ENCODE assay signal across 20 cellular contexts in genomic region chr9:30800421-30800820, GRCh38.
DNase-seq lines count a peak whose midpoint lies in the region; ATAC-seq and TF ChIP-seq lines count a peak whose summit lies in the region.
"Had no signal": no experiment of that assay in that cellular context is flagged by ENCODE, and none has a peak within 500 bp of the region (broad histone marks: within the 10 kb centered on the region; RNA-seq: fewer than 3 reads in every experiment).

No MANE protein-coding gene starts in this region.

- intact Hi-C loops in right cardiac atrium (cut with DNase I) (no loop called here), lower lobe of right lung (cut with DNase I) (no loop called here), spleen (cut with DNase I; ENCODE audit: low total_unique reads) (no loop called here)

- H3K36me3 ChIP-seq in right atrium auricular region (no peaks in the 10 kb centered on the region), lower lobe of right lung (no peaks in the 10 kb centered on the region), spleen (no peaks in the 10 kb centered on the region)
- H3K36me3 ChIP-seq: BLaER1 had no signal

- H3K4me1 ChIP-seq in right cardiac atrium (ENCODE audit: control insufficient read depth, insufficient read depth, low read length), result no peaks in the 10 kb centered on the region
- no peaks in the 10 kb centered on the region for H3K4me1 ChIP-seq in right atrium auricular region
- no peaks in the 10 kb centered on the region for H3K4me1 ChIP-seq in lower lobe of right lung
- no peaks in the 10 kb centered on the region for H3K4me1 ChIP-seq in spleen
- H3K4me1 ChIP-seq: BLaER1 had no signal

- 90% methylated on average over 14 of the region's 14 CpGs for WGBS in right cardiac atrium
- 86 to 94% (median 89%) methylated on average over 14 of the region's 14 CpGs for WGBS in spleen, 5 donors

- ATAC-seq in right cardiac atrium, result no peak
- no peak for ATAC-seq in lower lobe of right lung
- ATAC-seq: GM12878, GM23338 had no signal

- no peaks in the 10 kb centered on the region for H3K27me3 ChIP-seq in right cardiac atrium (ENCODE audit: control insufficient read depth, insufficient read depth)
- H3K27me3 ChIP-seq in right atrium auricular region, result no peaks in the 10 kb centered on the region
- no peaks in the 10 kb centered on the region for H3K27me3 ChIP-seq in lower lobe of right lung (ENCODE audit: low read depth)
- H3K27me3 ChIP-seq in spleen (replicated peaks in 1 of 7), result no peaks in the 10 kb centered on the region
- H3K27me3 ChIP-seq: BLaER1 had no signal

- no peak overlapping the region for H3K4me3 ChIP-seq in right cardiac atrium (ENCODE audit: low read length)
- no peak overlapping the region for H3K4me3 ChIP-seq in right atrium auricular region
- no peak overlapping the region for H3K4me3 ChIP-seq in lower lobe of right lung
- no peak overlapping the region for H3K4me3 ChIP-seq in spleen
- H3K4me3 ChIP-seq: BLaER1, GM12878, GM23338 had no signal

- no peak overlapping the region for H3K27ac ChIP-seq in right cardiac atrium (ENCODE audit: low read length)
- no peak overlapping the region for H3K27ac ChIP-seq in right atrium auricular region
- H3K27ac ChIP-seq in lower lobe of right lung, result no peak overlapping the region
- no peak overlapping the region for H3K27ac ChIP-seq in spleen
- H3K27ac ChIP-seq: BLaER1, HL-60 had no signal

- no peak for TF ChIP-seq POLR2A in spleen (IDR thresholded peaks at IDR 0.05)

- TF ChIP-seq CTCF in right atrium auricular region (IDR thresholded peaks at IDR 0.05), result no peak
- TF ChIP-seq CTCF in lower lobe of right lung (IDR thresholded peaks at IDR 0.05), result no peak
- TF ChIP-seq CTCF in spleen (IDR thresholded peaks at IDR 0.05 in 8 of 11, conservative IDR thresholded peaks at IDR 0.05 in 3 of 11), result no peak

- H3K9me3 ChIP-seq in right cardiac atrium (ENCODE audit: control insufficient read depth, low read length), result no peaks in the 10 kb centered on the region
- no peaks in the 10 kb centered on the region for H3K9me3 ChIP-seq in right atrium auricular region
- H3K9me3 ChIP-seq in lower lobe of right lung, result no peaks in the 10 kb centered on the region
- H3K9me3 ChIP-seq in spleen, result peaks cover 0 to 18% (median 0%) of the 10 kb centered on the region in 8 donors
- H3K9me3 ChIP-seq: BLaER1 had no signal

- DNase-seq in right cardiac atrium, result peak in 2 of 3 donors; percentile 14 to 15
- DNase-seq in right atrium auricular region (ENCODE audit: low spot score), result no peak
- DNase-seq in lower lobe of right lung, result peak; percentile 20
- DNase-seq in spleen, result peak; percentile 68
- DNase-seq in activated CD4-positive, alpha-beta T cell treated with anti-CD3 and anti-CD28 coated beads for 4 hours, result no peak
- no peak for DNase-seq in NCI-H1436 treated with DMSO at 0.1 percent for 48 hours (lab: John Stamatoyannopoulos, UW)
- no peak for DNase-seq in HUDEP-2 (lab: John Stamatoyannopoulos, UW; ENCODE audit: unreplicated experiment in 76 of 76)
- DNase-seq: 8988T; CD8-positive, alpha-beta memory T cell; COR-L47; DMS 273 treated with DMSO at 0.1 percent for 48 hours; DMS53; DND-41; EL; HCEC 1CT; IMR-90 had no signal

Comparison
In these comparisons a context has a peak if more than half of its experiments do, and no peak if none do; other contexts are left out.
1. DNase-seq: peak in right cardiac atrium (2 of 3), lower lobe of right lung (single experiment) and spleen (single experiment); none in right atrium auricular region (single experiment), activated CD4-positive, alpha-beta T cell treated with anti-CD3 and anti-CD28 coated beads for 4 hours (0 of 2), NCI-H1436 treated with DMSO at 0.1 percent for 48 hours (single experiment) and HUDEP-2 (0 of 76).